Comparison of ENCODE assay signal across 24 cellular contexts in the genomic region with DNA sequence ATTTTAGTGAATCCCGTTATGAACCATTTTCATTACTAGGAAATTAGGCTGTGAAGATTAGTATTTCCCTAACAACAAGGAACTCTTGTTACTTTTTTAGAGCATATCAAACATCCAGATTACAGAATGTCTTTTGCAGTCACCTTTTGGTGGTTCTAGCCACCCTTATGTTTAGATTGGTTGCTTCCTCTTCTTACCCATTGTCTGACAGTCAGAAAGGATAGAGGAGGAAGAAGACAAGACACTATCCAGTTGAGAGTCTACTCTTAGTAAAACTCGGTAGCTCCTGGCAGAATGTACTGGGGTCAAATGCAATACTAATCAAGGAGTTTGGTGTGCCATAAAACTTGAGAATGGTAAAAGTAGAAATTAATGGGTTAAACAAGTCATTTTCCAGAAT. TPM values are rescaled to one million over a fixed set of nuclear protein-coding genes. Genes with fewer than 3 reads are reported as not detected.
DNase-seq lines count a peak whose midpoint lies in the region; ATAC-seq and TF ChIP-seq lines count a peak whose summit lies in the region.
"Had no signal": no experiment of that assay in that cellular context is flagged by ENCODE, and none has a peak within 500 bp of the region (broad histone marks: within the 10 kb centered on the region; RNA-seq: fewer than 3 reads in every experiment).

No MANE protein-coding gene starts in this region.

- no peak for ATAC-seq in GM18498 (IDR thresholded peaks at IDR 0.05; ENCODE audit: unreplicated experiment)
- ATAC-seq: CD8-positive, alpha-beta T cell had no signal

- H3K4me1 ChIP-seq in cardiac muscle cell (ENCODE audit: low read depth), result peaks cover 28% of the 10 kb centered on the region
- H3K4me1 ChIP-seq in right atrium auricular region, result peaks cover 0 to 5% of the 10 kb centered on the region in 2 donors
- H3K4me1 ChIP-seq in sigmoid colon, result peaks cover 0 to 22% (median 11%) of the 10 kb centered on the region in 4 donors
- H3K4me1 ChIP-seq in uterus, result no peaks in the 10 kb centered on the region
- H3K4me1 ChIP-seq: SJCRH30 had no signal

- TF ChIP-seq EP300 in sigmoid colon (IDR thresholded peaks at IDR 0.05), result no peak

- H3K27me3 ChIP-seq in cardiac muscle cell (no peaks in the 10 kb centered on the region), right atrium auricular region (no peaks in the 10 kb centered on the region), sigmoid colon (no peaks in the 10 kb centered on the region), uterus (no peaks in the 10 kb centered on the region)
- H3K27me3 ChIP-seq: SJCRH30 had no signal

- intact Hi-C loops in sigmoid colon (cut with DNase I), result loop anchor here (10.0 kb wide), 1 partner anchor 290 kb away; a partner anchor contains a TSS
- intact Hi-C loops in uterus (cut with DNase I; ENCODE audit: low total_unique reads), result no loop called here

- WGBS in sigmoid colon, 2 donors, result 81 to 86% methylated on average over 2 of the region's 2 CpGs

- H3K36me3 ChIP-seq in cardiac muscle cell (no peaks in the 10 kb centered on the region), right atrium auricular region (no peaks in the 10 kb centered on the region), sigmoid colon (no peaks in the 10 kb centered on the region), uterus (no peaks in the 10 kb centered on the region)
- H3K36me3 ChIP-seq: BLaER1 treated with 17β-estradiol and CSF1 and Interleukin-3, amounts not matched to agents 10 nM and 100 nM; SJCRH30 had no signal

- H3K9me3 ChIP-seq in cardiac muscle cell (ENCODE audit: low read depth), result no peaks in the 10 kb centered on the region
- H3K9me3 ChIP-seq in right atrium auricular region, result no peaks in the 10 kb centered on the region
- no peaks in the 10 kb centered on the region for H3K9me3 ChIP-seq in sigmoid colon
- H3K9me3 ChIP-seq in uterus, result no peaks in the 10 kb centered on the region
- H3K9me3 ChIP-seq: BLaER1 treated with 17β-estradiol and CSF1 and Interleukin-3, amounts not matched to agents 10 nM and 100 nM; SJCRH30 had no signal

- DNase-seq in cardiac muscle cell (ENCODE audit: low read depth in 1 of 2, low spot score in 1 of 2) (no peak), right atrium auricular region (ENCODE audit: low spot score) (no peak), sigmoid colon (no peak), uterus (no peak), NCI-H774 (lab: John Stamatoyannopoulos, UW) (no peak)
- no peak for DNase-seq in activated CD4-positive, CD25-positive, alpha-beta regulatory T cell (lab: John Stamatoyannopoulos, UW)
- DNase-seq: 8988T; Calu3; CD8-positive, alpha-beta T cell; DMS53; GDM1; GOT3; HCEC 1CT; KG1; NCI-H1694; NCI-H2081; NCI-H2171; NCI-H524 treated with DMSO at 0.1 percent for 48 hours; SJCRH30 had no signal

- no peak for TF ChIP-seq POLR2A in sigmoid colon (IDR thresholded peaks at IDR 0.05)
- TF ChIP-seq POLR2A in uterus (IDR thresholded peaks at IDR 0.05), result no peak

- H3K27ac ChIP-seq in cardiac muscle cell (peak overlapping the region; percentile 99), right atrium auricular region (no peak overlapping the region), VCaP (peak overlapping the region; percentile 100), sigmoid colon (peak overlapping the region in 3 of 4 donors; percentile 93 to 97 (median 96)), uterus (peak overlapping the region; percentile 93 to 96)
- H3K27ac ChIP-seq: BLaER1 treated with 17β-estradiol and CSF1 and Interleukin-3, amounts not matched to agents 10 nM and 100 nM; SJCRH30 had no signal

- TF ChIP-seq CTCF in cardiac muscle cell (IDR thresholded peaks at IDR 0.05; ENCODE audit: low read depth, low read length), result no peak
- TF ChIP-seq CTCF in right atrium auricular region (IDR thresholded peaks at IDR 0.05), result no peak
- no peak for TF ChIP-seq CTCF in VCaP (conservative IDR thresholded peaks at IDR 0.05)
- no peak for TF ChIP-seq CTCF in sigmoid colon (IDR thresholded peaks at IDR 0.05)
- no peak for TF ChIP-seq CTCF in uterus (IDR thresholded peaks at IDR 0.05)

- no peak overlapping the region for H3K4me3 ChIP-seq in cardiac muscle cell
- no peak overlapping the region for H3K4me3 ChIP-seq in right atrium auricular region
- no peak overlapping the region for H3K4me3 ChIP-seq in sigmoid colon
- H3K4me3 ChIP-seq in uterus, result no peak overlapping the region
- H3K4me3 ChIP-seq: BLaER1 treated with 17β-estradiol and CSF1 and Interleukin-3, amounts not matched to agents 10 nM and 100 nM; SJCRH30 had no signal

RNA-seq across cellular contexts. Expression of a gene that starts 1.6 kb away (rescaled TPM):
- total RNA-seq in cardiac muscle cell (123 TPM in 2 replicates), right atrium auricular region (10 to 100 TPM; 35.5 to 52.5 TPM), sigmoid colon (100 to 1,000 TPM in 3 of 4 donors, 10 to 100 TPM in 1; 87.5 to 254 (median 177) TPM), uterus (100 to 1,000 TPM in 1 of 4 donors, 10 to 100 TPM in 3; 23.8 to 160 (median 42.8) TPM)
- polyA plus RNA-seq in cardiac muscle cell (92.9 and 111 TPM in 2 replicates), sigmoid colon (1 to 10 TPM; 1.2 to 10.0 (median 3.6) TPM)
- total RNA-seq: CD8-positive, alpha-beta T cell; MCF 10A; OCI-LY7 had no signal

Comparison
In these comparisons a context has a peak if more than half of its experiments do, and no peak if none do; other contexts are left out.
1. H3K27ac ChIP-seq: peak in cardiac muscle cell (single experiment), VCaP (single experiment), sigmoid colon (3 of 4) and uterus (2 of 2); none in right atrium auricular region (0 of 2).